Comparison of ENCODE assay signal across 25 cellular contexts in the genomic region with DNA sequence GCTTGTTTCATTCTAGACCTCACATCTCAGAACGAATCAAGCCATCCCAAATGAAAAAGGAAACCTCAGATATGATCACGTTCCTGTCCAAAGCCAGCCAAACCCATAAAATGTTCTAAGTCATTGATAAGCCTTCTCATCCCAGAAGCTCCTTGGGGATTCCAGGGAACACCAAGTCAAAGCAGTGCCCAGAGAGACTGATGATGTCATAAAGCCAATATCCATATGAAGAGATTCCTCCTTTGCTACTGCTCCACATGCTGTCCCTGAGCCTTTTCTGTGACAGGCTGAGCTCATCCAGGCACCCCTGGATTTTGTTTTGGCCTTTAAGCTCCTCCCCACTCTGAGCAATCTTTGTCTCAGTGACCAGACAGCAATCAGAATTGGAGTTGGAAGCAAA.
"Had no signal": no experiment of that assay in that cellular context is flagged by ENCODE, and none has a peak within 500 bp of the region (broad histone marks: within the 10 kb centered on the region; RNA-seq: fewer than 3 reads in every experiment).

No MANE protein-coding gene starts in this region.

- H3K4me1 Mint-ChIP-seq: activated B cell treated with CpG ODN at 0.5 μM for 24 hours; activated CD4-positive, alpha-beta T cell treated with anti-CD3 and anti-CD28 coated beads, Interleukin-2, amount 10 ng/mL, durations not matched to agents 7 days and 5 days; activated naive CD4-positive, alpha-beta T cell treated with anti-CD3 and anti-CD28 coated beads, Interleukin-2, amount 10 ng/mL, durations not matched to agents 7 days and 5 days; activated naive CD8-positive, alpha-beta T cell treated with anti-CD3 and anti-CD28 coated beads for 36 hours had no signal

- H3K9me3 Mint-ChIP-seq: activated B cell treated with CpG ODN at 0.5 μM for 24 hours; activated CD4-positive, alpha-beta memory T cell treated with anti-CD3 and anti-CD28 coated beads for 36 hours; activated CD4-positive, alpha-beta T cell treated with anti-CD3 and anti-CD28 coated beads, Interleukin-2, amount 10 ng/mL, durations not matched to agents 7 days and 5 days; activated naive CD4-positive, alpha-beta T cell treated with anti-CD3 and anti-CD28 coated beads, Interleukin-2, amount 10 ng/mL, durations not matched to agents 7 days and 5 days; activated naive CD8-positive, alpha-beta T cell treated with anti-CD3 and anti-CD28 coated beads for 36 hours; activated T-helper 2 cell treated with anti-CD3 and anti-CD28 coated beads, Interferon-gamma antibody, Interleukin-2, Interleukin-4, amounts not matched to agents 10 μg/mL and 5 μg/mL and 100 μg/mL, durations not matched to agents 14 hours and 24 hours and 36 hours had no signal

- H3K36me3 ChIP-seq: brain microvascular endothelial cell, cardiac muscle cell, SJSA1 had no signal

- H3K4me3 ChIP-seq: cardiac muscle cell, SJSA1 had no signal

- ATAC-seq: Panc1, T-helper 17 cell had no signal

- H3K4me1 ChIP-seq: SJSA1 had no signal

- H3K9me3 ChIP-seq: SJSA1 had no signal

- H3K36me3 Mint-ChIP-seq: activated CD4-positive, alpha-beta memory T cell treated with anti-CD3 and anti-CD28 coated beads for 36 hours; activated naive CD4-positive, alpha-beta T cell treated with anti-CD3 and anti-CD28 coated beads, Interleukin-2, amount 10 ng/mL, durations not matched to agents 7 days and 5 days; activated naive CD8-positive, alpha-beta T cell treated with anti-CD3 and anti-CD28 coated beads for 36 hours had no signal

- H3K27ac ChIP-seq: brain microvascular endothelial cell, cardiac muscle cell, RWPE1, SJSA1 had no signal

- H3K27me3 ChIP-seq: brain microvascular endothelial cell, cardiac muscle cell, SJSA1 had no signal

- H3K27ac Mint-ChIP-seq: activated B cell treated with CpG ODN at 0.5 μM for 24 hours; activated CD4-positive, alpha-beta memory T cell treated with anti-CD3 and anti-CD28 coated beads for 36 hours; activated CD4-positive, alpha-beta T cell treated with anti-CD3 and anti-CD28 coated beads, Interleukin-2, amount 10 ng/mL, durations not matched to agents 7 days and 5 days; activated naive CD4-positive, alpha-beta T cell treated with anti-CD3 and anti-CD28 coated beads, Interleukin-2, amount 10 ng/mL, durations not matched to agents 7 days and 5 days; activated naive CD8-positive, alpha-beta T cell treated with anti-CD3 and anti-CD28 coated beads for 36 hours; activated T-helper 2 cell treated with anti-CD3 and anti-CD28 coated beads, Interferon-gamma antibody, Interleukin-2, Interleukin-4, amounts not matched to agents 10 μg/mL and 5 μg/mL and 100 μg/mL, durations not matched to agents 14 hours and 24 hours and 36 hours; T-helper 17 cell had no signal

- H3K4me3 Mint-ChIP-seq: activated B cell treated with CpG ODN at 0.5 μM for 24 hours; activated CD4-positive, alpha-beta memory T cell treated with anti-CD3 and anti-CD28 coated beads for 36 hours; activated CD4-positive, alpha-beta T cell treated with anti-CD3 and anti-CD28 coated beads, Interleukin-2, amount 10 ng/mL, durations not matched to agents 7 days and 5 days; activated naive CD4-positive, alpha-beta T cell treated with anti-CD3 and anti-CD28 coated beads, Interleukin-2, amount 10 ng/mL, durations not matched to agents 7 days and 5 days; activated naive CD8-positive, alpha-beta T cell treated with anti-CD3 and anti-CD28 coated beads for 36 hours; T-helper 17 cell had no signal

- DNase-seq: activated B cell treated with CpG ODN at 0.5 μM for 24 hours; activated CD4-positive, alpha-beta memory T cell treated with anti-CD3 and anti-CD28 coated beads for 36 hours; activated CD4-positive, alpha-beta T cell treated with anti-CD3 and anti-CD28 coated beads for 1 hour; activated CD4-positive, alpha-beta T cell treated with anti-CD3 and anti-CD28 coated beads, Interleukin-2, amount 10 ng/mL, durations not matched to agents 7 days and 5 days; activated CD8-positive, alpha-beta memory T cell treated with anti-CD3 and anti-CD28 coated beads for 24 hours; activated gamma-delta T cell treated with Interleukin-2 at 50 U/mL for 16 hours; activated naive CD4-positive, alpha-beta T cell treated with anti-CD3 and anti-CD28 coated beads, Interleukin-2, amount 10 ng/mL, durations not matched to agents 7 days and 5 days; activated naive CD8-positive, alpha-beta T cell treated with anti-CD3 and anti-CD28 coated beads for 36 hours; activated T-cell treated with anti-CD3 and anti-CD28 coated beads for 4 hours; activated T-cell treated with anti-CD3 and anti-CD28 coated beads, Interleukin-2, amount 50 U/mL, for 48 hours; brain microvascular endothelial cell; Kasumi-1; NCI-H1048; NCI-H187 treated with DMSO at 0.1 percent for 48 hours; NCI-H2081 treated with DMSO at 0.1 percent for 48 hours; NCI-H524 treated with DMSO at 0.1 percent for 48 hours; OCI-M1; SHP77; T-helper 17 cell; T-helper 9 cell had no signal
